In the genomic region with DNA sequence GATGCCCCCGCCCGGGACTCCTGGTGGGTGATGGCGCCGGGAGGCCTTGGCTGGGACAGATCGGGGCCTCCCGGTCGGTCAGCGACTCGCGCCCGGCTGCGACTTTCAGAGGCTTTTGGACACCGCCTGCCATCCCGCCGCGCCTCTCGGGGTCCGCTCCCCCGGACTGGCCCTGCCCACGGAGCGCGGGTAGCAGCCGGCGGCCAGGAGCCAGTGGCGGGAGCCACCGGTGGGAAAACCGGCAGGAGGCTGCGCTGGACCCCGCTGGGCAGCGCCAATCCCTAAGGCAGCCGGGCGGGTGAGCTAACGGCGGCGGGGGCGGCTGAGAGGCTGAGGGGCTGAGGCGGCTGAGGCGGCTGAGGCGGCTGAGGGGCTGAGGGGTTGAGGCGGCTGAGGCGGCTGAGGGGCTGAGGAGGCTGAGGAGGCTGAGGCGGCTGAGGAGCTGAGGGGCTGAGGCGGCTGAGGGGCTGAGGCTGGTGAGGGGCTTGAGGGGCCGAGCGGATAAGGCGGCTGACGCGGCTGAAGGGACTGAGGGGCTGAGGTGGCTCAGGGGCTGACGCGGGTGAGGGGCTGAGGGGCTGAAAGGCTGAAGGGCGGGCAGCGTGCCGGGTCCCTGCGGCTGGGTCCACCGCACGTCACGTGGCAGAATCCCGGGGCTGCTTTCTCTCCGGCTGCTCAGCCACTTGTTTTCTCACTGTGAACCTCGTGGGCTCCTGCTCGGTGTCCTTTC, we compare ENCODE assay signal across 1 cellular context.
TF ChIP-seq lines count a peak whose summit lies in the region.
"Not testable (repeated sequence)": the region's sequence is repeated elsewhere in the genome, so short reads cannot be mapped to it uniquely, and the experiment has no call there.

No MANE protein-coding gene starts in this region.

TF ChIP-seq in HepG2, 621 proteins besides CTCF, POLR2A, EP300 and RAD21:
- 0 out of 2 replicates have a peak, but pooled peaks have one; percentile 63 for TF ChIP-seq CBX2 (IDR thresholded peaks at IDR 0.05; ENCODE audit: low read depth, low read length)
- TF ChIP-seq CBX2 (CRISPR knock-in tag; IDR thresholded peaks at IDR 0.05; ENCODE audit: low read depth) = not testable (repeated sequence)
- TF ChIP-seq UBTF (CRISPR knock-in tag; IDR thresholded peaks at IDR 0.05) = peak; percentile 65
- TF ChIP-seq MTF2 (CRISPR knock-in tag; IDR thresholded peaks at IDR 0.05; ENCODE audit: borderline replicate concordance) = peak; percentile 95
- TF ChIP-seq, protein P1, sequence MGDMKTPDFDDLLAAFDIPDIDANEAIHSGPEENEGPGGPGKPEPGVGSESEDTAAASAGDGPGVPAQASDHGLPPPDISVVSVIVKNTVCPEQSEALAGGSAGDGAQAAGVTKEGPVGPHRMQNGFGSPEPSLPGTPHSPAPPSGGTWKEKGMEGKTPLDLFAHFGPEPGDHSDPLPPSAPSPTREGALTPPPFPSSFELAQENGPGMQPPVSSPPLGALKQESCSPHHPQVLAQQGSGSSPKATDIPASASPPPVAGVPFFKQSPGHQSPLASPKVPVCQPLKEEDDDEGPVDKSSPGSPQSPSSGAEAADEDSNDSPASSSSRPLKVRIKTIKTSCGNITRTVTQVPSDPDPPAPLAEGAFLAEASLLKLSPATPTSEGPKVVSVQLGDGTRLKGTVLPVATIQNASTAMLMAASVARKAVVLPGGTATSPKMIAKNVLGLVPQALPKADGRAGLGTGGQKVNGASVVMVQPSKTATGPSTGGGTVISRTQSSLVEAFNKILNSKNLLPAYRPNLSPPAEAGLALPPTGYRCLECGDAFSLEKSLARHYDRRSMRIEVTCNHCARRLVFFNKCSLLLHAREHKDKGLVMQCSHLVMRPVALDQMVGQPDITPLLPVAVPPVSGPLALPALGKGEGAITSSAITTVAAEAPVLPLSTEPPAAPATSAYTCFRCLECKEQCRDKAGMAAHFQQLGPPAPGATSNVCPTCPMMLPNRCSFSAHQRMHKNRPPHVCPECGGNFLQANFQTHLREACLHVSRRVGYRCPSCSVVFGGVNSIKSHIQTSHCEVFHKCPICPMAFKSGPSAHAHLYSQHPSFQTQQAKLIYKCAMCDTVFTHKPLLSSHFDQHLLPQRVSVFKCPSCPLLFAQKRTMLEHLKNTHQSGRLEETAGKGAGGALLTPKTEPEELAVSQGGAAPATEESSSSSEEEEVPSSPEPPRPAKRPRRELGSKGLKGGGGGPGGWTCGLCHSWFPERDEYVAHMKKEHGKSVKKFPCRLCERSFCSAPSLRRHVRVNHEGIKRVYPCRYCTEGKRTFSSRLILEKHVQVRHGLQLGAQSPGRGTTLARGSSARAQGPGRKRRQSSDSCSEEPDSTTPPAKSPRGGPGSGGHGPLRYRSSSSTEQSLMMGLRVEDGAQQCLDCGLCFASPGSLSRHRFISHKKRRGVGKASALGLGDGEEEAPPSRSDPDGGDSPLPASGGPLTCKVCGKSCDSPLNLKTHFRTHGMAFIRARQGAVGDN (CRISPR knock-in tag; IDR thresholded peaks at IDR 0.05) = peak; percentile 33; the same call in 1 of the 2 replicates
